Comparison of ENCODE assay signal across 9 cellular contexts in genomic region chr14:50821471-50822464, GRCh38. TPM values are rescaled to one million over a fixed set of nuclear protein-coding genes. Genes with fewer than 3 reads are reported as not detected.
DNase-seq lines count a peak whose midpoint lies in the region; ATAC-seq, FAIRE-seq and TF ChIP-seq lines count a peak whose summit lies in the region.
"Had no signal": no experiment of that assay in that cellular context is flagged by ENCODE, and none has a peak within 500 bp of the region (broad histone marks: within the 10 kb centered on the region; RNA-seq: fewer than 3 reads in every experiment).

No MANE protein-coding gene starts in this region.

- H3K27ac ChIP-seq in MM.1S (ENCODE audit: low read length): no peak overlapping the region

- H3F3A ChIP-seq in MM.1S (ENCODE audit: insufficient read depth, low read length): no peaks in the 10 kb centered on the region

- H3K27ac Mint-ChIP-seq in naive B cell: peak overlapping the region; percentile 85 to 98 (median 95)

- no peaks in the 10 kb centered on the region for H3K27me3 ChIP-seq in MM.1S (replicated peaks; ENCODE audit: insufficient read depth, low read length)

- no peak for TF ChIP-seq POLR2A in GM12891 (IDR thresholded peaks at IDR 0.05; ENCODE audit: low read depth, low read length)

- no peaks in the 10 kb centered on the region for H3K9me3 ChIP-seq in MM.1S (replicated peaks; ENCODE audit: insufficient read depth, low read length)

- no peak overlapping the region for H3K9ac ChIP-seq in MM.1S (ENCODE audit: low read length)

- FAIRE-seq in GM12891 (lab: Jason Lieb, UNC) (peak; percentile 84), HTR-8/SVneo (lab: Jason Lieb, UNC) (no peak)

- peaks cover 4 to 6% of the 10 kb centered on the region in 2 donors for H3K36me3 Mint-ChIP-seq in naive B cell

- ATAC-seq in naive B cell (ENCODE audit: low read depth in 2 of 2) (peak in 1 of 2 donors; percentile 5), HG03045 (IDR thresholded peaks at IDR 0.05; ENCODE audit: unreplicated experiment) (no peak)

- H2AFZ ChIP-seq in MM.1S (ENCODE audit: low read length): no peak overlapping the region

- no peaks in the 10 kb centered on the region for H3K36me3 ChIP-seq in MM.1S (replicated peaks; ENCODE audit: insufficient read depth, low read length)

- no peak overlapping the region for H3K4me2 ChIP-seq in MM.1S (ENCODE audit: low read depth, low read length)

- no peak overlapping the region for H3K4me3 ChIP-seq in MM.1S (ENCODE audit: low read length)

- H3K9me3 Mint-ChIP-seq in naive B cell: no peaks in the 10 kb centered on the region

- peak overlapping the region; percentile 75 to 91 (median 85) for H3K4me3 Mint-ChIP-seq in naive B cell

- H3K4me1 ChIP-seq in MM.1S (ENCODE audit: low read length): no peaks in the 10 kb centered on the region

- DNase-seq in GM12891 (ENCODE audit: insufficient read length, low spot score) (no peak), NOMO-1 treated with dmso at 0.1 percent for 144 hours (lab: John Stamatoyannopoulos, UW; ENCODE audit: unreplicated experiment) (peak; percentile 28), naive B cell (no peak), ACHN (no peak), HTR-8/SVneo (ENCODE audit: insufficient read length, low spot score) (no peak), MM.1S (no peak)
- peak; percentile 37 for DNase-seq in activated naive CD4-positive, alpha-beta T cell treated with Interleukin-2 at 50 U/mL for 16 hours
- DNase-seq: NCI-H524 treated with DMSO at 0.1 percent for 48 hours had no signal

- no peaks in the 10 kb centered on the region for H3K9me2 ChIP-seq in MM.1S (replicated peaks; ENCODE audit: insufficient read depth, low read length)

- in situ Hi-C loops in ACHN (cut with HindIII; ENCODE audit: low pct_ligation_motif_present, low pct_unique_long_range_greater_than_20kb, low sequenced_read_pairs): no loop called here

- H3K4me1 Mint-ChIP-seq in naive B cell: peaks cover 80 to 84% (median 82%) of the 10 kb centered on the region in 3 donors

- peaks cover 48% of the 10 kb centered on the region for H3K79me2 ChIP-seq in MM.1S (ENCODE audit: low read length)

- TF ChIP-seq CTCF in MM.1S (IDR thresholded peaks at IDR 0.05; ENCODE audit: low read length): no peak

- H4K20me1 ChIP-seq in MM.1S (ENCODE audit: insufficient read depth, low read length): no peaks in the 10 kb centered on the region

- no peaks in the 10 kb centered on the region for H3K27me3 Mint-ChIP-seq in naive B cell

TF ChIP-seq in GM12891, 5 proteins besides CTCF, POLR2A, EP300 and RAD21:
- TF ChIP-seq POLR2AphosphoS5 (IDR thresholded peaks at IDR 0.05; ENCODE audit: low read depth, low read length) (no peak), SPI1 (IDR thresholded peaks at IDR 0.05; ENCODE audit: low read depth, low read length) (no peak), TAF1 (IDR thresholded peaks at IDR 0.05; ENCODE audit: low read depth, low read length) (no peak), POU2F2 (IDR thresholded peaks at IDR 0.05; ENCODE audit: low read depth, low read length) (peak; percentile 34; the same call in 1 of the 2 replicates), PAX5 (IDR thresholded peaks at IDR 0.05; ENCODE audit: insufficient read depth, low read length, severe bottlenecking) (no peak)

RNA-seq across cellular contexts. Expression of gene NIN, which starts 9.2 kb away (rescaled TPM):
- 41.6 TPM for polyA plus RNA-seq in GM12891 (2012; ENCODE audit: low read depth, missing spikeins)
- polyA plus RNA-seq in naive B cell (ENCODE audit: low read depth in 6 of 6): 100 to 1,000 TPM in 1 of 6 donors, 10 to 100 TPM in 5; 20.2 to 100 (median 51.1) TPM

RNA-seq across cellular contexts. Expression of gene ABHD12B, which starts 50.1 kb away (rescaled TPM):
- polyA plus RNA-seq in GM12891 (2012; ENCODE audit: low read depth, missing spikeins): not detected
- not detected for polyA plus RNA-seq in naive B cell (ENCODE audit: low read depth in 6 of 6)

Comparison
In these comparisons a context has a peak if more than half of its experiments do, and no peak if none do; other contexts are left out.
1. DNase-seq: peak in NOMO-1 treated with dmso at 0.1 percent for 144 hours (single experiment) and activated naive CD4-positive, alpha-beta T cell treated with Interleukin-2 at 50 U/mL for 16 hours (single experiment); none in GM12891 (single experiment), naive B cell (single experiment), ACHN (single experiment), HTR-8/SVneo (single experiment) and MM.1S (single experiment).